Comparison of ENCODE assay signal across 18 cellular contexts in the genomic region with DNA sequence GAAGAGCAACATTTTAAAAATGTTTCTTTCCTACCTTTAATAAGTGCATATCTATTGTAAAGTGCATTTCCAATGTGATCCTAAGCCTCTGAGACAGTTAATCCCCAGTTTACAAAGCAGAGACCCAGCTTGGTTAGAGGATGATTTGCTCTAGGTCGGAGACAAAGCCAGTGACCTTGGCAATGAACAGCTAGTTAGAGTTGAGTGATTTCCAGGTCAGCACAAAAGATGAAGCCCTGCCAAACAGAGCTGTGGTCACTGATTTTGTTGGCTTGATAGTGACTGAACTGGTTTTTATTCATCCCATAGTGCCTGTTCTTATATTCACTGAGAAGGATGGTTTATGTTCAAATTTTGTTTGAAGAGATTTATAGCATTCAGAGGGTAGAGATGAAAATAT. TPM values are rescaled to one million over a fixed set of nuclear protein-coding genes. Genes with fewer than 3 reads are reported as not detected.
DNase-seq lines count a peak whose midpoint lies in the region; ATAC-seq, FAIRE-seq and TF ChIP-seq lines count a peak whose summit lies in the region.
"Had no signal": no experiment of that assay in that cellular context is flagged by ENCODE, and none has a peak within 500 bp of the region (broad histone marks: within the 10 kb centered on the region; RNA-seq: fewer than 3 reads in every experiment).

No MANE protein-coding gene starts in this region.

- intact Hi-C loops in right lobe of liver (cut with DNase I), result loop anchor here in 1 of 2 donors (10.0 kb wide), 2 partner anchors 156 to 266 kb away; no protein-coding TSS in a partner anchor
- intact Hi-C loops in HepG2 (cut with micrococcal nuclease; ENCODE audit: unreplicated experiment), result no loop called here
- intact Hi-C loops in K562 (cut with micrococcal nuclease), result no loop called here
- intact Hi-C loops in ovary (cut with DNase I), result loop anchor here in 2 of 4 donors (10.0 kb wide), 2 partner anchors 146 to 266 kb away; no protein-coding TSS in a partner anchor

- H3K9me3 Mint-ChIP-seq in neural progenitor cell, result peaks cover 8% of the 10 kb centered on the region

- no peaks in the 10 kb centered on the region for H3K9me1 ChIP-seq in K562 (ENCODE audit: control insufficient read depth, insufficient read depth, low read length)

- DNase-seq in right lobe of liver, result no peak
- no peak for DNase-seq in HepG2 (ENCODE audit: low spot score)
- DNase-seq in NCI-H82 (lab: John Stamatoyannopoulos, UW), result peak; percentile 68
- no peak for DNase-seq in K562 (ENCODE audit: extremely low read depth in 1 of 4, low spot score in 3 of 4)
- no peak for DNase-seq in ovary
- DNase-seq in stimulated activated naive CD4-positive, alpha-beta T cell treated with Interleukin-2 at 50 U/mL for 16 hours (lab: John Stamatoyannopoulos, UW), result no peak
- DNase-seq in OCI-M2 (lab: John Stamatoyannopoulos, UW; ENCODE audit: unreplicated experiment), result no peak
- DNase-seq in neural progenitor cell (ENCODE audit: low spot score), result no peak
- DNase-seq: GM23248, KG1, NCI-H1105 treated with DMSO at 0.1 percent for 48 hours, NCI-H187 treated with DMSO at 0.1 percent for 48 hours, NCI-H2171 treated with DMSO at 0.1 percent for 48 hours, NCI-H524, OCI-M1 had no signal

- peaks cover 2% of the 10 kb centered on the region for H3K27me3 Mint-ChIP-seq in neural progenitor cell (ENCODE audit: insufficient read depth, low read depth)

- H3K36me3 ChIP-seq in right lobe of liver (no peaks in the 10 kb centered on the region), HepG2 (replicated peaks in 1 of 2; ENCODE audit: control insufficient read depth in 1 of 2, insufficient read depth in 2 of 2, low read length in 2 of 2) (no peaks in the 10 kb centered on the region), K562 (ENCODE audit: control insufficient read depth, insufficient read depth, low read length) (no peaks in the 10 kb centered on the region), ovary (no peaks in the 10 kb centered on the region), neural progenitor cell (no peaks in the 10 kb centered on the region)
- H3K36me3 ChIP-seq: SJSA1 had no signal

- TF ChIP-seq POLR2A in right lobe of liver (IDR thresholded peaks at IDR 0.05) (no peak), HepG2 (IDR thresholded peaks at IDR 0.05; ENCODE audit: insufficient read depth in 1 of 2, low read depth in 2 of 2, low read length in 2 of 2) (no peak), K562 (conservative IDR thresholded peaks at IDR 0.05) (no peak), ovary (IDR thresholded peaks at IDR 0.05) (no peak)

- no peak overlapping the region for H3K9ac ChIP-seq in HepG2 (ENCODE audit: insufficient read depth, low read depth, low read length)
- H3K9ac ChIP-seq in K562 (ENCODE audit: insufficient read depth in 1 of 2, low read depth in 2 of 2, low read length in 2 of 2), result no peak overlapping the region
- no peak overlapping the region for H3K9ac ChIP-seq in neural progenitor cell
- H3K9ac ChIP-seq: GM23248 had no signal

- ATAC-seq in right lobe of liver, result peak; percentile 63 to 88 (median 73)
- no peak for ATAC-seq in HepG2
- ATAC-seq in K562, result no peak
- ATAC-seq: HCT116 had no signal

- H3K79me2 ChIP-seq in HepG2 (ENCODE audit: insufficient read depth, low read length), result no peaks in the 10 kb centered on the region
- no peaks in the 10 kb centered on the region for H3K79me2 ChIP-seq in K562 (ENCODE audit: control insufficient read depth, insufficient read depth, low read length)
- H3K79me2 ChIP-seq in neural progenitor cell (ENCODE audit: low read depth), result no peaks in the 10 kb centered on the region

- H3K4me2 ChIP-seq in HepG2 (ENCODE audit: low read depth, low read length) (no peak overlapping the region), K562 (ENCODE audit: insufficient read depth, low read length) (no peak overlapping the region), neural progenitor cell (no peak overlapping the region)

- H3K4me3 ChIP-seq in right lobe of liver (no peak overlapping the region), HepG2 (replicated peaks in 1 of 3; ENCODE audit: insufficient read depth in 1 of 3, low read depth in 2 of 3, low read length in 3 of 3) (no peak overlapping the region), K562 (no peak overlapping the region), ovary (no peak overlapping the region), neural progenitor cell (no peak overlapping the region)
- H3K4me3 ChIP-seq: GM23248, SJSA1 had no signal

- no peak for TF ChIP-seq RAD21 in HepG2 (CRISPR knock-in tag; IDR thresholded peaks at IDR 0.05)
- no peak for TF ChIP-seq RAD21 in K562 (CRISPR knock-in tag; conservative IDR thresholded peaks at IDR 0.05 in 1 of 2, IDR thresholded peaks at IDR 0.05 in 1 of 2)

- FAIRE-seq in HepG2 (lab: Jason Lieb, UNC), result no peak
- FAIRE-seq in K562 (lab: Jason Lieb, UNC), result no peak
- FAIRE-seq: GM12892 had no signal

- H3K27ac Mint-ChIP-seq in neural progenitor cell, result no peak overlapping the region

- POLR2A ChIA-PET in HepG2 (lab: Yijun Ruan, JAX) (no interaction called here), K562 (lab: Yijun Ruan, JAX) (no interaction called here)

- H3K4me1 Mint-ChIP-seq in neural progenitor cell, result no peaks in the 10 kb centered on the region

- no peaks in the 10 kb centered on the region for H3K9me3 ChIP-seq in right lobe of liver
- no peaks in the 10 kb centered on the region for H3K9me3 ChIP-seq in HepG2 (ENCODE audit: low read length)
- no peaks in the 10 kb centered on the region for H3K9me3 ChIP-seq in K562 (replicated peaks; ENCODE audit: control insufficient read depth, insufficient read depth, low read depth, low read length)
- H3K9me3 ChIP-seq in ovary, result no peaks in the 10 kb centered on the region
- H3K9me3 ChIP-seq in neural progenitor cell (ENCODE audit: low read depth), result no peaks in the 10 kb centered on the region
- H3K9me3 ChIP-seq: SJSA1 had no signal

- H3K4me3 Mint-ChIP-seq in neural progenitor cell, result no peak overlapping the region

- no peaks in the 10 kb centered on the region for H4K20me1 ChIP-seq in HepG2 (ENCODE audit: insufficient read depth, low read length)
- H4K20me1 ChIP-seq in K562 (replicated peaks; ENCODE audit: control insufficient read depth, insufficient read depth, low read length), result no peaks in the 10 kb centered on the region
- H4K20me1 ChIP-seq in neural progenitor cell (ENCODE audit: low read depth), result no peaks in the 10 kb centered on the region

- H3K27ac ChIP-seq in right lobe of liver (no peak overlapping the region), HepG2 (ENCODE audit: extremely low read length, insufficient read depth, low read length) (no peak overlapping the region), K562 (ENCODE audit: extremely low read depth, low read depth, low read length) (no peak overlapping the region), ovary (no peak overlapping the region), neural progenitor cell (no peak overlapping the region)
- H3K27ac ChIP-seq: GM23248, SJSA1 had no signal

- no peaks in the 10 kb centered on the region for H3K36me3 Mint-ChIP-seq in neural progenitor cell

- in situ Hi-C loops in HepG2 (cut with HindIII; ENCODE audit: extremely low pct_ligation_motif_present, low pct_unique_long_range_greater_than_20kb) (loop anchor here (5.0 kb wide), 1 partner anchor 154 kb away; no protein-coding TSS in a partner anchor), K562 (cut with MboI) (loop anchor here (5.0 kb wide), 1 partner anchor 149 kb away; no protein-coding TSS in a partner anchor)

- WGBS in right lobe of liver (ENCODE audit: insufficient coverage, low coverage, low lambda C conversion rate, missing lambda C conversion rate), result 29% methylated on average over 1 of the region's 1 CpG
- WGBS in HepG2 (ENCODE audit: low lambda C conversion rate), result 6% methylated on average over 1 of the region's 1 CpG
- WGBS in K562 (ENCODE audit: insufficient coverage, low coverage, missing lambda C conversion rate), result 26% methylated on average over 1 of the region's 1 CpG
- 4 to 30% (median 10%) methylated on average over 1 of the region's 1 CpG for WGBS in ovary, 3 donors

- TF ChIP-seq CTCF in right lobe of liver (IDR thresholded peaks at IDR 0.05), result no peak
- TF ChIP-seq CTCF in HepG2 (CRISPR knock-in tag; IDR thresholded peaks at IDR 0.05), result no peak
- TF ChIP-seq CTCF in K562 (IDR thresholded peaks at IDR 0.05 in 2 of 3, conservative IDR thresholded peaks at IDR 0.05 in 1 of 3; ENCODE audit: insufficient read depth in 2 of 3, low read depth in 1 of 3, low read length in 3 of 3), result no peak
- no peak for TF ChIP-seq CTCF in ovary (IDR thresholded peaks at IDR 0.05)
- TF ChIP-seq CTCF in neural progenitor cell (IDR thresholded peaks at IDR 0.05), result no peak

- H3F3A ChIP-seq in neural progenitor cell (ENCODE audit: low read depth), result no peaks in the 10 kb centered on the region

- BruUV-seq in HepG2 (replicated peaks; lab: Mats Ljungman, UMichigan) (no TSS peak), K562 (replicated peaks; lab: Mats Ljungman, UMichigan) (no TSS peak)

- no peak overlapping the region for H2AFZ ChIP-seq in HepG2 (ENCODE audit: low read length)
- H2AFZ ChIP-seq in K562 (ENCODE audit: low read depth, low read length), result no peak overlapping the region
- no peak overlapping the region for H2AFZ ChIP-seq in neural progenitor cell (replicated peaks)
- H2AFZ ChIP-seq: GM23248 had no signal

- TF ChIP-seq EP300 in HepG2 (IDR thresholded peaks at IDR 0.05; ENCODE audit: low read depth in 2 of 2, low read length in 2 of 2), result no peak
- no peak for TF ChIP-seq EP300 in HepG2 (CRISPR knock-in tag; IDR thresholded peaks at IDR 0.05; ENCODE audit: borderline replicate concordance)
- TF ChIP-seq EP300 in K562 (IDR thresholded peaks at IDR 0.05; ENCODE audit: low read length), result no peak
- TF ChIP-seq EP300 in ovary (IDR thresholded peaks at IDR 0.05), result no peak

- no peaks in the 10 kb centered on the region for H3K27me3 ChIP-seq in right lobe of liver
- peaks cover 0 to 19% of the 10 kb centered on the region in 2 experiments; a peak in 3 of 5 replicates for H3K27me3 ChIP-seq in HepG2 (ENCODE audit: control insufficient read depth in 1 of 2, insufficient read depth in 2 of 2, low read length in 2 of 2)
- H3K27me3 ChIP-seq in K562 (ENCODE audit: control insufficient read depth in 2 of 2, insufficient read depth in 2 of 2, low read length in 2 of 2), result no peaks in the 10 kb centered on the region; a peak in 1 of 5 replicates
- H3K27me3 ChIP-seq in ovary, result no peaks in the 10 kb centered on the region
- no peaks in the 10 kb centered on the region for H3K27me3 ChIP-seq in neural progenitor cell
- H3K27me3 ChIP-seq: SJSA1 had no signal

- peaks cover 0 to 8% (median 0%) of the 10 kb centered on the region in 4 donors for H3K4me1 ChIP-seq in right lobe of liver
- H3K4me1 ChIP-seq in HepG2 (ENCODE audit: insufficient read depth, low read length), result no peaks in the 10 kb centered on the region
- H3K4me1 ChIP-seq in K562 (replicated peaks in 1 of 2; ENCODE audit: control insufficient read depth in 2 of 2, insufficient read depth in 2 of 2, low read length in 2 of 2), result no peaks in the 10 kb centered on the region; a peak in 1 of 5 replicates
- no peaks in the 10 kb centered on the region for H3K4me1 ChIP-seq in ovary (ENCODE audit: insufficient read depth)
- H3K4me1 ChIP-seq in neural progenitor cell, result no peaks in the 10 kb centered on the region
- H3K4me1 ChIP-seq: SJSA1 had no signal

- CTCF ChIA-PET in HepG2 (lab: Yijun Ruan, JAX; ENCODE audit: low intra/inter-chr PET ratio, low total read pairs) (no interaction called here), K562 (lab: Yijun Ruan, JAX; ENCODE audit: low intra/inter-chr PET ratio) (interaction anchor here (0.7 kb wide), 1 partner anchor 831 kb away, joined by 3 read pairs; no protein-coding TSS in a partner anchor)

RNA-seq across cellular contexts. Expression of a gene that starts 56.6 kb away (rescaled TPM):
- total RNA-seq in right lobe of liver (1 to 10 TPM in 4 of 6 experiments, under 1 TPM in 2; 0.32 to 5.2 (median 1.1) TPM), HepG2 (2016; rRNA removed; fragmentation: Illumina TruSeq; extraction: Trizol) (1.7 and 2.3 TPM in 2 replicates), K562 (2014; rRNA removed) (3.1 and 3.7 TPM in 2 replicates), K562 (2014; rRNA removed; fragmentation: Illumina TruSeq; extraction: Trizol) (3.1 and 3.3 TPM in 2 replicates), K562 (2015; rRNA removed; fragmentation: Illumina TruSeq; extraction: Trizol) (3.8 and 4.3 TPM in 2 replicates), K562 (2021) (3.2 and 3.4 TPM in 2 replicates), ovary (10 to 100 TPM in 6 of 7 donors, 1 to 10 TPM in 1; 3.4 to 29.0 (median 22.2) TPM), neural progenitor cell (ENCODE audit: low replicate concordance) (0.80 and 1.5 TPM in 2 replicates)
- 1.1 and 1.2 TPM in 2 replicates for total RNA-seq in HepG2 (2016; cell fraction: cytosol; rRNA removed; fragmentation: Illumina TruSeq; extraction: Trizol; ENCODE audit: low read depth)
- total RNA-seq in HepG2 (2016; cell fraction: insoluble cytoplasmic fraction; rRNA removed; fragmentation: Illumina TruSeq; extraction: Trizol), result 1.9 and 3.0 TPM in 2 replicates
- 2.0 and 2.5 TPM in 2 replicates for total RNA-seq in HepG2 (2016; cell fraction: membrane; rRNA removed; fragmentation: Illumina TruSeq; extraction: Trizol)
- 2.2 and 2.3 TPM in 2 replicates for total RNA-seq in HepG2 (2016; cell fraction: nucleus; rRNA removed; fragmentation: Illumina TruSeq; extraction: Trizol)
- polyA plus RNA-seq in HepG2 (2011; rRNA removed) (0.46 and 0.51 TPM in 2 replicates), K562 (2011; rRNA removed) (1.5 and 2.5 TPM in 2 replicates), K562 (2014; fragmentation: Illumina TruSeq; extraction: Trizol) (3.3 and 3.6 TPM in 2 replicates), K562 (2014; fragmentation: Nextera tagmentation; extraction: Ambion mirVana) (1 to 10 TPM; 3.6 to 4.1 TPM), K562 (2014; rRNA removed) (2.6 and 2.8 TPM in 2 replicates), ovary (10 to 100 TPM in 1 of 2 donors, 1 to 10 TPM in 1; 7.3 to 29.4 TPM)
- polyA plus RNA-seq in HepG2 (2011; cell fraction: cytosol; rRNA removed), result 0.28 and 0.55 TPM in 2 replicates
- polyA plus RNA-seq in HepG2 (2011; cell fraction: nucleus; rRNA removed), result 0.24 and 0.35 TPM in 2 replicates
- polyA plus RNA-seq in HepG2 (2012), result 0.89 and 1.4 TPM in 2 replicates
- 0.74 and 0.84 TPM in 2 replicates for polyA plus RNA-seq in HepG2 (2016; cell fraction: cytosol; fragmentation: Illumina TruSeq; extraction: Trizol; ENCODE audit: low read depth)
- polyA plus RNA-seq in HepG2 (2016; cell fraction: insoluble cytoplasmic fraction; fragmentation: Illumina TruSeq; extraction: Trizol; ENCODE audit: low read depth), result 1.6 and 2.0 TPM in 2 replicates
- 1.7 and 1.8 TPM in 2 replicates for polyA plus RNA-seq in HepG2 (2016; cell fraction: membrane; fragmentation: Illumina TruSeq; extraction: Trizol; ENCODE audit: low read depth)
- 2.8 and 3.1 TPM in 2 replicates for polyA plus RNA-seq in HepG2 (2016; cell fraction: nucleus; fragmentation: Illumina TruSeq; extraction: Trizol; ENCODE audit: insufficient read depth, low read depth)
- 0.36 and 7.7 TPM in 2 replicates for polyA minus RNA-seq in HepG2 (2011; rRNA and poly(A)+ RNA removed; ENCODE audit: low replicate concordance)
- not detected in 2 replicates for polyA minus RNA-seq in HepG2 (2011; cell fraction: cytosol; rRNA and poly(A)+ RNA removed)
- polyA minus RNA-seq in HepG2 (2011; cell fraction: nucleus; rRNA and poly(A)+ RNA removed), result 0.37 TPM in 1 of 2 replicates, not detected in the other
- total RNA-seq in K562 (2011; cell fraction: chromatin; rRNA removed; ENCODE audit: low replicate concordance), result 2.9 and 4.0 TPM in 2 replicates
- total RNA-seq in K562 (2011; cell fraction: nucleolus; rRNA removed), result 1.4 and 1.8 TPM in 2 replicates
- 2.6 and 2.7 TPM in 2 replicates for total RNA-seq in K562 (2011; cell fraction: nucleoplasm; rRNA removed)
- 1.1 and 1.2 TPM in 2 replicates for polyA plus RNA-seq in K562 (2011; cell fraction: cytosol; rRNA removed)
- polyA plus RNA-seq in K562 (2011; cell fraction: nucleus; rRNA removed), result 1.1 and 1.2 TPM in 2 replicates
- polyA plus RNA-seq in K562 (2012), result 3.6 and 4.1 TPM in 2 replicates
- polyA minus RNA-seq in K562 (2011; rRNA and poly(A)+ RNA removed), result 1.8 and 2.0 TPM in 2 replicates
- polyA minus RNA-seq in K562 (2011; cell fraction: cytosol; rRNA and poly(A)+ RNA removed), result 0.48 and 0.91 TPM in 2 replicates
- 0.67 and 0.78 TPM in 2 replicates for polyA minus RNA-seq in K562 (2011; cell fraction: nucleus; rRNA and poly(A)+ RNA removed)

Comparison
In these comparisons a context has a peak if more than half of its experiments do, and no peak if none do; other contexts are left out.
1. ATAC-seq: peak in right lobe of liver (4 of 4); none in HepG2 (single experiment) and K562 (single experiment).